11 cellular contexts compared by ENCODE assay signal in genomic region chr5:90055831-90056328, GRCh38.
DNase-seq lines count a peak whose midpoint lies in the region; ATAC-seq and TF ChIP-seq lines count a peak whose summit lies in the region.
"Had no signal": no experiment of that assay in that cellular context is flagged by ENCODE, and none has a peak within 500 bp of the region (broad histone marks: within the 10 kb centered on the region; RNA-seq: fewer than 3 reads in every experiment).

No MANE protein-coding gene starts in this region.

- DNase-seq in HS-27A (ENCODE audit: low read depth) (peak; percentile 31), astrocyte of the cerebellum (ENCODE audit: low read depth) (peak; percentile 66), iris pigment epithelial cell (ENCODE audit: low read depth) (peak; percentile 94), uterus (no peak), PC-9 (no peak)
- DNase-seq in activated CD8-positive, alpha-beta memory T cell treated with anti-CD3 and anti-CD28 coated beads, Interleukin-2, amount 50 U/mL, for 4 hours = no peak
- DNase-seq: activated naive CD8-positive, alpha-beta T cell treated with anti-CD3 and anti-CD28 coated beads, Interleukin-2, amount 10 ng/mL, durations not matched to agents 7 days and 5 days; DMS153; NCI-H2081 treated with DMSO at 0.1 percent for 48 hours had no signal

- intact Hi-C loops in uterus (cut with DNase I; ENCODE audit: low total_unique reads) (no loop called here), PC-9 (cut with micrococcal nuclease; ENCODE audit: unreplicated experiment) (no loop called here)

- H3F3A ChIP-seq in PC-9 (ENCODE audit: insufficient read depth, low read depth) = no peaks in the 10 kb centered on the region

- CTCF ChIA-PET in PC-9 (lab: Charles Lee) = no interaction called here

- no peaks in the 10 kb centered on the region for H3K27me3 ChIP-seq in uterus
- H3K27me3 ChIP-seq in PC-9 (ENCODE audit: insufficient read depth, low read depth) = no peaks in the 10 kb centered on the region

- H4K20me1 ChIP-seq in PC-9 (ENCODE audit: insufficient read depth) = no peaks in the 10 kb centered on the region

- ATAC-seq in HG02763 (IDR thresholded peaks at IDR 0.05; ENCODE audit: unreplicated experiment) = no peak
- ATAC-seq: natural killer cell treated with Interleukin-12 subunit alpha and Interleukin-12 subunit beta and Interleukin-15 and Interleukin-18, amount 100 ng/mL, for 72 hours had no signal

- no peaks in the 10 kb centered on the region for H3K9me3 ChIP-seq in uterus
- H3K9me3 ChIP-seq in PC-9 (ENCODE audit: insufficient read depth, low read depth) = no peaks in the 10 kb centered on the region

- no peaks in the 10 kb centered on the region for H3K9me2 ChIP-seq in PC-9 (ENCODE audit: insufficient read depth)

- no TSS peak for BruUV-seq in PC-9 (replicated peaks; lab: Mats Ljungman, UMichigan)

- H3K27ac ChIP-seq in uterus = peak overlapping the region; percentile 35 to 51
- H3K27ac ChIP-seq in PC-9 = no peak overlapping the region

- H3K4me1 ChIP-seq in uterus (peaks cover 0 to 4% of the 10 kb centered on the region in 2 donors), PC-9 (replicated peaks; ENCODE audit: insufficient read depth) (no peaks in the 10 kb centered on the region)

- H3K36me3 ChIP-seq in uterus (no peaks in the 10 kb centered on the region), PC-9 (ENCODE audit: low read depth) (no peaks in the 10 kb centered on the region)

- POLR2A ChIA-PET in PC-9 (lab: Charles Lee; ENCODE audit: unreplicated experiment) = no interaction called here

- H3K79me2 ChIP-seq in PC-9 (ENCODE audit: low read depth) = no peaks in the 10 kb centered on the region

- TF ChIP-seq CTCF in astrocyte of the cerebellum (IDR thresholded peaks at IDR 0.05; ENCODE audit: low read depth, low read length, missing control alignments) (no peak), uterus (IDR thresholded peaks at IDR 0.05) (no peak), PC-9 (conservative IDR thresholded peaks at IDR 0.05) (no peak)

- H2AFZ ChIP-seq in PC-9 = no peak overlapping the region

- H3K4me3 ChIP-seq in astrocyte of the cerebellum (ENCODE audit: low read depth, low read length) (no peak overlapping the region), uterus (no peak overlapping the region), PC-9 (no peak overlapping the region)

- in situ Hi-C loops in astrocyte of the cerebellum (cut with HindIII; ENCODE audit: low sequenced_read_pairs) = no loop called here

- no peak overlapping the region for H3K4me2 ChIP-seq in PC-9

- no peak for TF ChIP-seq POLR2A in uterus (IDR thresholded peaks at IDR 0.05)

Comparison
In these comparisons a context has a peak if more than half of its experiments do, and no peak if none do; other contexts are left out.
1. DNase-seq: peak in HS-27A (single experiment), astrocyte of the cerebellum (single experiment) and iris pigment epithelial cell (single experiment); none in uterus (0 of 2), PC-9 (0 of 2) and activated CD8-positive, alpha-beta memory T cell treated with anti-CD3 and anti-CD28 coated beads, Interleukin-2, amount 50 U/mL, for 4 hours (single experiment).